In the genomic region with DNA sequence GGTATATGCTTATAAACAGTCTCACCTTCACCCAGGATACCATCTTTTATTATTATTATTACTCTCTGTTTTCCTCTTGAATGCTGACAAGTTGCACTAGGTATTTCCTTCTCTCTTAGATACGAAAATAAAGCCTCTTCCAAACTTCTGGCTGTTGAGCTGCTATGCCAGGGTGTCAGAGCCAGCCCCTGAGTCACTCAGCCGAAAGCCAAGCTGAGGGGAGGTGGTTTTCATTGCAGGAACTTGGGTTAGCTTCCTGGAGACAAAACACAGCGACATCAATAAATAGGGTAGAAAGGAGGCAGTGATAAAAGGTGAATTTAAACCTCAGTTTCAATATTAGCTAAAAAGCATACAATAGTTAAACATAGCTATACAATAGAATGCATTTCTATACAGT, we compare ENCODE assay signal across 13 cellular contexts.
DNase-seq lines count a peak whose midpoint lies in the region; ATAC-seq, FAIRE-seq and TF ChIP-seq lines count a peak whose summit lies in the region.
"Had no signal": no experiment of that assay in that cellular context is flagged by ENCODE, and none has a peak within 500 bp of the region (broad histone marks: within the 10 kb centered on the region; RNA-seq: fewer than 3 reads in every experiment).

No MANE protein-coding gene starts in this region.

- H3K4me3 Mint-ChIP-seq in natural killer cell treated with Interleukin-12 subunit alpha and Interleukin-12 subunit beta and Interleukin-15 and Interleukin-18, amount 100 ng/mL, for 72 hours: no peak overlapping the region
- H3K4me3 Mint-ChIP-seq in natural killer cell: no peak overlapping the region
- peak overlapping the region; percentile 33 for H3K4me3 Mint-ChIP-seq in activated naive CD4-positive, alpha-beta T cell treated with anti-CD3 and anti-CD28 coated beads, Interleukin-2, amount 50 U/mL, for 24 hours
- H3K4me3 Mint-ChIP-seq in stimulated activated memory B cell treated with anti-CD40 and anti-IgM and Interleukin-4, amounts not matched to agents 10 μg/mL and 1 μg/mL and 100 μg/mL, for 72 hours: no peak overlapping the region
- H3K4me3 Mint-ChIP-seq: neural progenitor cell had no signal

- H3K4me1 Mint-ChIP-seq in natural killer cell treated with Interleukin-12 subunit alpha and Interleukin-12 subunit beta and Interleukin-15 and Interleukin-18, amount 100 ng/mL, for 72 hours (ENCODE audit: low read depth in 2 of 2): peaks cover 0 to 4% of the 10 kb centered on the region in 2 donors
- peaks cover 0 to 4% of the 10 kb centered on the region in 2 donors for H3K4me1 Mint-ChIP-seq in natural killer cell
- H3K4me1 Mint-ChIP-seq in activated naive CD4-positive, alpha-beta T cell treated with anti-CD3 and anti-CD28 coated beads, Interleukin-2, amount 50 U/mL, for 24 hours: peaks cover 31% of the 10 kb centered on the region
- H3K4me1 Mint-ChIP-seq in stimulated activated memory B cell treated with anti-CD40 and anti-IgM and Interleukin-4, amounts not matched to agents 10 μg/mL and 1 μg/mL and 100 μg/mL, for 72 hours: no peaks in the 10 kb centered on the region
- H3K4me1 Mint-ChIP-seq: neural progenitor cell had no signal

- H3K4me2 ChIP-seq in keratinocyte (ENCODE audit: control insufficient read depth, extremely low read depth, insufficient read depth, low read depth, low read length): no peak overlapping the region
- H3K4me2 ChIP-seq: neural progenitor cell had no signal

- peaks cover 15 to 31% of the 10 kb centered on the region in 2 donors for H3K27me3 Mint-ChIP-seq in natural killer cell treated with Interleukin-12 subunit alpha and Interleukin-12 subunit beta and Interleukin-15 and Interleukin-18, amount 100 ng/mL, for 72 hours
- peaks cover 2 to 28% of the 10 kb centered on the region in 2 donors for H3K27me3 Mint-ChIP-seq in natural killer cell (ENCODE audit: low read depth in 2 of 2)
- no peaks in the 10 kb centered on the region for H3K27me3 Mint-ChIP-seq in activated naive CD4-positive, alpha-beta T cell treated with anti-CD3 and anti-CD28 coated beads, Interleukin-2, amount 50 U/mL, for 24 hours
- H3K27me3 Mint-ChIP-seq in stimulated activated memory B cell treated with anti-CD40 and anti-IgM and Interleukin-4, amounts not matched to agents 10 μg/mL and 1 μg/mL and 100 μg/mL, for 72 hours: peaks cover 19% of the 10 kb centered on the region

- H3K36me3 Mint-ChIP-seq in natural killer cell treated with Interleukin-12 subunit alpha and Interleukin-12 subunit beta and Interleukin-15 and Interleukin-18, amount 100 ng/mL, for 72 hours: no peaks in the 10 kb centered on the region
- H3K36me3 Mint-ChIP-seq in natural killer cell: no peaks in the 10 kb centered on the region
- H3K36me3 Mint-ChIP-seq in activated naive CD4-positive, alpha-beta T cell treated with anti-CD3 and anti-CD28 coated beads, Interleukin-2, amount 50 U/mL, for 24 hours: no peaks in the 10 kb centered on the region
- no peaks in the 10 kb centered on the region for H3K36me3 Mint-ChIP-seq in stimulated activated memory B cell treated with anti-CD40 and anti-IgM and Interleukin-4, amounts not matched to agents 10 μg/mL and 1 μg/mL and 100 μg/mL, for 72 hours
- H3K36me3 Mint-ChIP-seq: neural progenitor cell had no signal

- no peak for DNase-seq in natural killer cell treated with Interleukin-12 subunit alpha and Interleukin-12 subunit beta and Interleukin-15 and Interleukin-18, amount 100 ng/mL, for 72 hours (ENCODE audit: low spot score)
- DNase-seq in natural killer cell (no peak), keratinocyte (ENCODE audit: low read depth, low spot score) (no peak), inferior parietal cortex (ENCODE audit: extremely low spot score) (no peak), mucosa of descending colon (no peak), RPMI8226 (no peak)
- DNase-seq: islet precursor cell, MV-4-11, NCI-H524 treated with DMSO at 0.1 percent for 48 hours had no signal

- peak; percentile 28 to 37 for ATAC-seq in natural killer cell treated with Interleukin-12 subunit alpha and Interleukin-12 subunit beta and Interleukin-15 and Interleukin-18, amount 100 ng/mL, for 72 hours
- ATAC-seq in natural killer cell (no peak), mucosa of descending colon (no peak)
- no peak for ATAC-seq in stimulated activated memory B cell treated with anti-CD40 and anti-IgM and Interleukin-4, amounts not matched to agents 10 μg/mL and 1 μg/mL and 100 μg/mL, for 72 hours

- FAIRE-seq in keratinocyte (lab: Jason Lieb, UNC): no peak

- H3K27me3 ChIP-seq in keratinocyte (ENCODE audit: control insufficient read depth, extremely low read depth, insufficient read depth, low read length): no peaks in the 10 kb centered on the region
- H3K27me3 ChIP-seq: breast epithelium, neural progenitor cell had no signal

- no peak overlapping the region for H3K27ac Mint-ChIP-seq in natural killer cell treated with Interleukin-12 subunit alpha and Interleukin-12 subunit beta and Interleukin-15 and Interleukin-18, amount 100 ng/mL, for 72 hours
- no peak overlapping the region for H3K27ac Mint-ChIP-seq in natural killer cell
- no peak overlapping the region for H3K27ac Mint-ChIP-seq in activated naive CD4-positive, alpha-beta T cell treated with anti-CD3 and anti-CD28 coated beads, Interleukin-2, amount 50 U/mL, for 24 hours
- H3K27ac Mint-ChIP-seq in stimulated activated memory B cell treated with anti-CD40 and anti-IgM and Interleukin-4, amounts not matched to agents 10 μg/mL and 1 μg/mL and 100 μg/mL, for 72 hours: no peak overlapping the region
- H3K27ac Mint-ChIP-seq: neural progenitor cell had no signal

- peaks cover 26% of the 10 kb centered on the region for H3K4me1 ChIP-seq in keratinocyte (ENCODE audit: control insufficient read depth, extremely low read depth, insufficient read depth, low read length)
- no peaks in the 10 kb centered on the region for H3K4me1 ChIP-seq in mucosa of descending colon (ENCODE audit: low read depth)
- H3K4me1 ChIP-seq: breast epithelium, neural progenitor cell had no signal

- no peak overlapping the region for H3K9ac ChIP-seq in keratinocyte (ENCODE audit: control insufficient read depth, extremely low read depth, insufficient read depth, low read length)
- H3K9ac ChIP-seq: neural progenitor cell had no signal

- H3K4me3 ChIP-seq in keratinocyte (ENCODE audit: control insufficient read depth in 2 of 3, extremely low read depth in 1 of 3, insufficient read depth in 2 of 3, low read depth in 1 of 3, low read length in 3 of 3) (no peak overlapping the region), mucosa of descending colon (no peak overlapping the region)
- H3K4me3 ChIP-seq: breast epithelium, neural progenitor cell had no signal

- H3K27ac ChIP-seq in keratinocyte (ENCODE audit: control insufficient read depth, insufficient read depth, low read length): no peak overlapping the region
- H3K27ac ChIP-seq: breast epithelium, neural progenitor cell had no signal

- H3K9me3 ChIP-seq in keratinocyte (ENCODE audit: control insufficient read depth, low read depth, low read length) (no peaks in the 10 kb centered on the region), mucosa of descending colon (no peaks in the 10 kb centered on the region)
- H3K9me3 ChIP-seq: breast epithelium had no signal

- H3K9me3 Mint-ChIP-seq in natural killer cell treated with Interleukin-12 subunit alpha and Interleukin-12 subunit beta and Interleukin-15 and Interleukin-18, amount 100 ng/mL, for 72 hours: no peaks in the 10 kb centered on the region
- no peaks in the 10 kb centered on the region for H3K9me3 Mint-ChIP-seq in natural killer cell
- no peaks in the 10 kb centered on the region for H3K9me3 Mint-ChIP-seq in activated naive CD4-positive, alpha-beta T cell treated with anti-CD3 and anti-CD28 coated beads, Interleukin-2, amount 50 U/mL, for 24 hours
- H3K9me3 Mint-ChIP-seq in stimulated activated memory B cell treated with anti-CD40 and anti-IgM and Interleukin-4, amounts not matched to agents 10 μg/mL and 1 μg/mL and 100 μg/mL, for 72 hours: no peaks in the 10 kb centered on the region
- H3K9me3 Mint-ChIP-seq: neural progenitor cell had no signal

- H3K9me1 ChIP-seq in keratinocyte (ENCODE audit: control insufficient read depth, extremely low read depth, insufficient read depth, low read length): no peaks in the 10 kb centered on the region

- H3K36me3 ChIP-seq in keratinocyte (ENCODE audit: control insufficient read depth in 2 of 2, extremely low read depth in 1 of 2, insufficient read depth in 2 of 2, low read length in 2 of 2) (no peaks in the 10 kb centered on the region), mucosa of descending colon (ENCODE audit: low read depth) (no peaks in the 10 kb centered on the region)
- H3K36me3 ChIP-seq: breast epithelium, neural progenitor cell had no signal

- no peaks in the 10 kb centered on the region for H4K20me1 ChIP-seq in keratinocyte (ENCODE audit: control insufficient read depth, extremely low read depth, insufficient read depth, low read length)

- dilution Hi-C loops in keratinocyte (cut with MboI; ENCODE audit: extremely low pct_ligation_motif_present, low sequenced_read_pairs): no loop called here

- H3K79me2 ChIP-seq in keratinocyte (ENCODE audit: control insufficient read depth, insufficient read depth, low read length): no peaks in the 10 kb centered on the region

- TF ChIP-seq CTCF in natural killer cell (IDR thresholded peaks at IDR 0.05): no peak
- no peak for TF ChIP-seq CTCF in keratinocyte (optimal IDR thresholded peaks at IDR 0.05 in 1 of 3, IDR thresholded peaks at IDR 0.05 in 1 of 3, conservative IDR thresholded peaks at IDR 0.05 in 1 of 3; ENCODE audit: extremely low read depth in 1 of 3, insufficient read depth in 2 of 3, low read length in 3 of 3)
- TF ChIP-seq CTCF in mucosa of descending colon (IDR thresholded peaks at IDR 0.05): no peak

- intact Hi-C loops in natural killer cell (cut with micrococcal nuclease) (no loop called here), mucosa of descending colon (cut with DNase I, micrococcal nuclease) (no loop called here)

- H2AFZ ChIP-seq in keratinocyte (ENCODE audit: control insufficient read depth, low read length): peak overlapping the region; percentile 27
- H2AFZ ChIP-seq: neural progenitor cell had no signal

Comparison
In these comparisons a context has a peak if more than half of its experiments do, and no peak if none do; other contexts are left out.
1. ATAC-seq: peak in natural killer cell treated with Interleukin-12 subunit alpha and Interleukin-12 subunit beta and Interleukin-15 and Interleukin-18, amount 100 ng/mL, for 72 hours (2 of 2); none in natural killer cell (0 of 3), stimulated activated memory B cell treated with anti-CD40 and anti-IgM and Interleukin-4, amounts not matched to agents 10 μg/mL and 1 μg/mL and 100 μg/mL, for 72 hours (single experiment) and mucosa of descending colon (single experiment).